Comparison of ENCODE assay signal across 23 cellular contexts in the genomic region with DNA sequence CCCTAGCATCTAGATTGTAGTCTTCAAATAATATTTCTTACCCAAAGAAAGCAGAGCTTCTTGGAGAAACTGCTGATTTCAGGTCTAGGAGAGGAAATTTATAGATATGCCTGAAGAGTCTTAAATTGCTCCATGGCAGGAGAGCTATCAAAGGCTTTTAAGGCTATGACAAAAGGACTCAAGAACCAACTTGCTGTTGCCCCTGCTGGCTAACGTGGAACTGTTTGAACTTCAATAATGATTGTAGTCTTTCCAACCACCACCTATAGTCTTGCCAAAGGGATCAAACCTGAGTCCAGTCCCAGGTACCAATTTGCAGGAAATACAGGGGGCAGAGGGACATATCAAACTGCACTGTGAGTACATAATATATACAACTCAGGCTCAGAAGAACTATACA.
"Had no signal": no experiment of that assay in that cellular context is flagged by ENCODE, and none has a peak within 500 bp of the region (broad histone marks: within the 10 kb centered on the region; RNA-seq: fewer than 3 reads in every experiment).

No MANE protein-coding gene starts in this region.

- ATAC-seq: activated CD4-positive, alpha-beta T cell treated with anti-CD3 and anti-CD28 coated beads for 36 hours; activated T-helper 17 cell treated with anti-CD3 and anti-CD28 coated beads, Interleukin-2, amount 50 U/mL, for 72 hours; Panc1; Right ventricle myocardium inferior had no signal

- H3K4me3 ChIP-seq: SK-N-MC had no signal

- H3K27ac ChIP-seq: SK-N-MC, VCaP had no signal

- DNase-seq: activated CD4-positive, alpha-beta memory T cell treated with anti-CD3 and anti-CD28 coated beads, Interleukin-2, amount 10 ng/mL, durations not matched to agents 7 days and 5 days; activated CD4-positive, alpha-beta T cell treated with anti-CD3 and anti-CD28 coated beads for 36 hours; activated CD4-positive, alpha-beta T cell treated with anti-CD3 and anti-CD28 coated beads, Interleukin-2, amount 50 U/mL, for 1 hour; activated gamma-delta T cell; activated naive CD4-positive, alpha-beta T cell treated with anti-CD3 and anti-CD28 coated beads for 36 hours; activated T-cell treated with anti-CD3 and anti-CD28 coated beads for 4 hours; activated T-cell treated with anti-CD3 and anti-CD28 coated beads, Interleukin-2, amount 50 U/mL, for 48 hours; amygdala; Kasumi-1; KBM-7; NCI-H1092; NCI-H1417; NCI-H1930; NCI-H345; NCI-H510A; NCI-H526 treated with DMSO at 0.1 percent for 48 hours; RPMI8226; T-helper 1 cell had no signal
